ENCODE assay signal across 8 cellular contexts in genomic region chr1:237736372-237737029, GRCh38.
A peak's percentile ranks its signal among the peaks of the same experiment; 100 is the strongest.
DNase-seq lines count a peak whose midpoint lies in the region; ATAC-seq and TF ChIP-seq lines count a peak whose summit lies in the region.

No MANE protein-coding gene starts in this region.

- in situ Hi-C loops in HAP-1 (cut with MboI; ENCODE audit: low sequenced_read_pairs) = no loop called here

- H3K9me3 ChIP-seq in BE2C (no peaks in the 10 kb centered on the region), HAP-1 (no peaks in the 10 kb centered on the region)

- DNase-seq in BE2C (no peak), HAP-1 (ENCODE audit: low spot score in 2 of 2) (peak; percentile 24 to 36), SW480 (ENCODE audit: low spot score) (peak; percentile 9), left ventricle myocardium superior (no peak), kidney glomerular epithelial cell (lab: John Stamatoyannopoulos, UW) (no peak), KG1 (lab: John Stamatoyannopoulos, UW) (no peak)
- no peak for DNase-seq in activated T-cell treated with anti-CD3 and anti-CD28 coated beads, Interleukin-2, amount 50 U/mL, for 48 hours

- H3K4me1 ChIP-seq in BE2C = peaks cover 7% of the 10 kb centered on the region
- H3K4me1 ChIP-seq in HAP-1 = peaks cover 21% of the 10 kb centered on the region

- no peaks in the 10 kb centered on the region for H3K36me3 ChIP-seq in BE2C
- no peaks in the 10 kb centered on the region for H3K36me3 ChIP-seq in HAP-1 (replicated peaks)

- H3K4me3 ChIP-seq in BE2C (ENCODE audit: low read depth, low read length) = no peak overlapping the region
- no peak overlapping the region for H3K4me3 ChIP-seq in HAP-1

- peak; percentile 78 for TF ChIP-seq CTCF in BE2C (IDR thresholded peaks at IDR 0.05; ENCODE audit: low read depth, low read length)

- intact Hi-C loops in left ventricle myocardium superior (cut with micrococcal nuclease) = no loop called here

- no peaks in the 10 kb centered on the region for H3K27me3 ChIP-seq in BE2C
- no peaks in the 10 kb centered on the region for H3K27me3 ChIP-seq in HAP-1 (ENCODE audit: low read depth)

- peak; percentile 15 for ATAC-seq in left ventricle myocardium superior
- ATAC-seq in GM21528 (IDR thresholded peaks at IDR 0.05; ENCODE audit: low FRiP score, unreplicated experiment) = no peak

Comparison
In these comparisons a context has a peak if more than half of its experiments do, and no peak if none do; other contexts are left out.
1. DNase-seq: peak in HAP-1 (2 of 2) and SW480 (single experiment); none in BE2C (single experiment), left ventricle myocardium superior (single experiment), kidney glomerular epithelial cell (single experiment), activated T-cell treated with anti-CD3 and anti-CD28 coated beads, Interleukin-2, amount 50 U/mL, for 48 hours (0 of 2) and KG1 (single experiment).